In genomic region chr6:43292341-43292740, GRCh38 we compare ENCODE assay signal across 28 cellular contexts. TPM values are rescaled to one million over a fixed set of nuclear protein-coding genes. Genes with fewer than 3 reads are reported as not detected.
DNase-seq lines count a peak whose midpoint lies in the region; ATAC-seq and TF ChIP-seq lines count a peak whose summit lies in the region.
"Had no signal": no experiment of that assay in that cellular context is flagged by ENCODE, and none has a peak within 500 bp of the region (broad histone marks: within the 10 kb centered on the region; RNA-seq: fewer than 3 reads in every experiment).

No MANE protein-coding gene starts in this region.

- no peaks in the 10 kb centered on the region for H3K9me3 ChIP-seq in upper lobe of right lung
- H3K9me3 ChIP-seq: A549, BE2C, BLaER1 had no signal

- no peak overlapping the region for H3K27ac ChIP-seq in upper lobe of right lung
- H3K27ac ChIP-seq: 22Rv1, A549, BLaER1 had no signal

- no peak overlapping the region for H3K4me3 Mint-ChIP-seq in chondrocyte (ENCODE audit: unreplicated experiment)
- H3K4me3 Mint-ChIP-seq: CD14-positive monocyte; CD4-positive, alpha-beta memory T cell; CD4-positive, CD25-positive, alpha-beta regulatory T cell; CD8-positive, alpha-beta memory T cell had no signal

- H3K36me3 ChIP-seq in upper lobe of right lung = no peaks in the 10 kb centered on the region
- H3K36me3 ChIP-seq: BE2C, BLaER1 had no signal

- H3K27me3 ChIP-seq in upper lobe of right lung = no peaks in the 10 kb centered on the region
- H3K27me3 ChIP-seq: BE2C, BLaER1 had no signal

- H3K4me1 Mint-ChIP-seq in chondrocyte (ENCODE audit: low read depth) = no peaks in the 10 kb centered on the region
- H3K4me1 Mint-ChIP-seq: CD14-positive monocyte; CD4-positive, alpha-beta memory T cell; CD4-positive, CD25-positive, alpha-beta regulatory T cell; CD8-positive, alpha-beta memory T cell had no signal

- intact Hi-C loops in Right ventricle myocardium inferior (cut with DNase I) = no loop called here
- intact Hi-C loops in cardiac septum (cut with DNase I) = no loop called here
- intact Hi-C loops in posterior vena cava (cut with DNase I) = no loop called here
- intact Hi-C loops in upper lobe of right lung (cut with DNase I) = no loop called here

- TF ChIP-seq CTCF in chondrocyte (IDR thresholded peaks at IDR 0.05) (no peak), upper lobe of right lung (IDR thresholded peaks at IDR 0.05) (no peak)

- H3K4me1 ChIP-seq in upper lobe of right lung = no peaks in the 10 kb centered on the region
- H3K4me1 ChIP-seq: BE2C had no signal

- H3K4me3 ChIP-seq in upper lobe of right lung = no peak overlapping the region
- H3K4me3 ChIP-seq: A549, BLaER1, GM12878 had no signal

- H3K9me3 Mint-ChIP-seq in chondrocyte (ENCODE audit: low read depth) = no peaks in the 10 kb centered on the region
- H3K9me3 Mint-ChIP-seq: CD4-positive, CD25-positive, alpha-beta regulatory T cell; CD8-positive, alpha-beta memory T cell had no signal

- no peak overlapping the region for H3K27ac Mint-ChIP-seq in chondrocyte (ENCODE audit: unreplicated experiment)
- H3K27ac Mint-ChIP-seq: CD14-positive monocyte; CD4-positive, alpha-beta memory T cell; CD8-positive, alpha-beta memory T cell had no signal

- H3K27me3 Mint-ChIP-seq in chondrocyte (ENCODE audit: low read depth) = peaks cover 7% of the 10 kb centered on the region

- DNase-seq in Right ventricle myocardium inferior (ENCODE audit: missing footprints) (peak; percentile 17), cardiac septum (ENCODE audit: low spot score) (no peak), chondrocyte (ENCODE audit: low spot score) (peak; percentile 36), posterior vena cava (ENCODE audit: low spot score) (peak; percentile 56), upper lobe of right lung (peak; percentile 10)
- DNase-seq: BE2C; C1 segment of cervical spinal cord; CD4-positive, alpha-beta memory T cell; CD4-positive, CD25-positive, alpha-beta regulatory T cell; CD8-positive, alpha-beta memory T cell; COR-L47; DMS 273 treated with DMSO at 0.1 percent for 48 hours; DMS153; DMS53; DMS79; DND-41; EL; GDM1 had no signal

- ATAC-seq in Right ventricle myocardium inferior = no peak
- no peak for ATAC-seq in upper lobe of right lung
- ATAC-seq in HG03460 (IDR thresholded peaks at IDR 0.05; ENCODE audit: unreplicated experiment) = no peak
- ATAC-seq in HG03378 (IDR thresholded peaks at IDR 0.05; ENCODE audit: unreplicated experiment) = no peak
- ATAC-seq: A549, GM12878 had no signal

- H3K36me3 Mint-ChIP-seq in chondrocyte (ENCODE audit: low read depth) = no peaks in the 10 kb centered on the region
- H3K36me3 Mint-ChIP-seq: CD14-positive monocyte; CD4-positive, alpha-beta memory T cell; CD4-positive, CD25-positive, alpha-beta regulatory T cell; CD8-positive, alpha-beta memory T cell had no signal

RNA-seq across cellular contexts. Expression of gene SLC22A7, which starts 5.7 kb away (rescaled TPM):
- total RNA-seq in Right ventricle myocardium inferior (not detected), cardiac septum (not detected), chondrocyte (not detected in 3 replicates), posterior vena cava (not detected), upper lobe of right lung (not detected)
- total RNA-seq: A172; CD4-positive, alpha-beta memory T cell; CD4-positive, CD25-positive, alpha-beta regulatory T cell; CD8-positive, alpha-beta memory T cell; Daoy; G401 had no signal

RNA-seq across cellular contexts. Expression of gene CRIP3, which starts 16.3 kb away (rescaled TPM):
- total RNA-seq in Right ventricle myocardium inferior (7.1 TPM), cardiac septum (11.2 TPM), chondrocyte (0.47 to 0.94 TPM (median 0.72 TPM) in 3 replicates), posterior vena cava (1 to 10 TPM in 1 of 2 donors, under 1 TPM in 1; 1.00 to 1.4 TPM), upper lobe of right lung (0.90 TPM)
- total RNA-seq: A172, G401 had no signal

RNA-seq across cellular contexts. Expression of gene TTBK1, which starts 49.1 kb away (rescaled TPM):
- total RNA-seq in Right ventricle myocardium inferior = 0.19 TPM
- 0.35 TPM for total RNA-seq in cardiac septum
- total RNA-seq in chondrocyte = 0.07 TPM in 1 of 3 replicates, not detected in the others
- under 1 TPM; 0.09 to 0.14 TPM for total RNA-seq in posterior vena cava
- 0.17 TPM for total RNA-seq in upper lobe of right lung
- total RNA-seq: A172, Daoy, G401, GM12878 had no signal
